Comparison of ENCODE assay signal across 20 cellular contexts in genomic region chr1:170623171-170623570, GRCh38. TPM values are rescaled to one million over a fixed set of nuclear protein-coding genes. Genes with fewer than 3 reads are reported as not detected.
DNase-seq lines count a peak whose midpoint lies in the region; ATAC-seq, FAIRE-seq and TF ChIP-seq lines count a peak whose summit lies in the region.
"Had no signal": no experiment of that assay in that cellular context is flagged by ENCODE, and none has a peak within 500 bp of the region (broad histone marks: within the 10 kb centered on the region; RNA-seq: fewer than 3 reads in every experiment).

No MANE protein-coding gene starts in this region.

- FAIRE-seq in HTR-8/SVneo (lab: Jason Lieb, UNC): no peak

- H3K27me3 ChIP-seq in dorsolateral prefrontal cortex: no peaks in the 10 kb centered on the region
- H3K27me3 ChIP-seq in heart right ventricle: no peaks in the 10 kb centered on the region
- H3K27me3 ChIP-seq: gastroesophageal sphincter had no signal

- peak; percentile 63 for DNase-seq in AG09319 (ENCODE audit: extremely low read depth, low read depth)
- peak; percentile 65 for DNase-seq in HS-27A (ENCODE audit: low read depth)
- peak; percentile 43 for DNase-seq in astrocyte of the cerebellum (ENCODE audit: low read depth)
- peak; percentile 90 for DNase-seq in iris pigment epithelial cell (ENCODE audit: low read depth)
- no peak for DNase-seq in dorsolateral prefrontal cortex
- no peak for DNase-seq in HTR-8/SVneo (ENCODE audit: insufficient read length, low spot score)
- DNase-seq in heart right ventricle: no peak
- no peak for DNase-seq in left colon
- DNase-seq: activated CD4-positive, alpha-beta T cell treated with anti-CD3 and anti-CD28 coated beads, Interleukin-2, amount 50 U/mL, for 48 hours; activated effector memory CD4-positive, alpha-beta T cell treated with anti-CD3 and anti-CD28 coated beads, Interleukin-2, amount 50 U/mL, for 16 hours; CD4-positive, CD25-positive, alpha-beta regulatory T cell; cerebellar nuclear complex; left ventricle myocardium superior; NCI-H146; NK-92 treated with Interleukin-12 subunit alpha and Interleukin-12 subunit beta, amount 100 ng/mL, for 24 hours; occipital lobe; stimulated activated CD8-positive, alpha-beta memory T cell treated with anti-CD3 and anti-CD28 coated beads, Interleukin-4, amount 100 ng/mL, for 48 hours had no signal

- ATAC-seq in heart right ventricle (no peak), left colon (no peak)
- ATAC-seq: gastroesophageal sphincter, left ventricle myocardium superior had no signal

- TF ChIP-seq CTCF in AG09319 (IDR thresholded peaks at IDR 0.05; ENCODE audit: low read depth, low read length): no peak
- no peak for TF ChIP-seq CTCF in astrocyte of the cerebellum (IDR thresholded peaks at IDR 0.05; ENCODE audit: low read depth, low read length, missing control alignments)
- no peak for TF ChIP-seq CTCF in dorsolateral prefrontal cortex (IDR thresholded peaks at IDR 0.05 in 54 of 56, conservative IDR thresholded peaks at IDR 0.05 in 2 of 56; ENCODE audit: low read depth in 1 of 56, partially characterized antibody in 56 of 56)
- TF ChIP-seq CTCF in heart right ventricle (IDR thresholded peaks at IDR 0.05): no peak

- in situ Hi-C loops in astrocyte of the cerebellum (cut with HindIII; ENCODE audit: low sequenced_read_pairs): no loop called here

- intact Hi-C loops in dorsolateral prefrontal cortex (cut with DNase I) (no loop called here), heart right ventricle (cut with DNase I) (no loop called here), left colon (cut with DNase I, micrococcal nuclease) (no loop called here)

- 77 to 81% methylated on average over 2 of the region's 2 CpGs for WGBS in heart right ventricle, 2 donors

- no peaks in the 10 kb centered on the region for H3K36me3 ChIP-seq in heart right ventricle
- H3K36me3 ChIP-seq: gastroesophageal sphincter had no signal

- H3K4me3 ChIP-seq in astrocyte of the cerebellum (ENCODE audit: low read depth, low read length) (no peak overlapping the region), dorsolateral prefrontal cortex (no peak overlapping the region), heart right ventricle (no peak overlapping the region)
- H3K4me3 ChIP-seq: gastroesophageal sphincter had no signal

- H3K4me1 ChIP-seq in heart right ventricle: peaks cover 0 to 23% (median 13%) of the 10 kb centered on the region in 9 donors
- H3K4me1 ChIP-seq: gastroesophageal sphincter had no signal

- no peak overlapping the region for H3K27ac ChIP-seq in dorsolateral prefrontal cortex
- H3K27ac ChIP-seq in heart right ventricle: no peak overlapping the region
- H3K27ac ChIP-seq: gastroesophageal sphincter had no signal

- H3K9me3 ChIP-seq in heart right ventricle: no peaks in the 10 kb centered on the region
- H3K9me3 ChIP-seq: gastroesophageal sphincter had no signal

RNA-seq across cellular contexts. Expression of gene PRRX1, which starts 40.8 kb away (rescaled TPM):
- total RNA-seq in dorsolateral prefrontal cortex (10 to 100 TPM; 10.7 to 40.0 (median 20.3) TPM), heart right ventricle (100 to 1,000 TPM in 6 of 10 donors, 10 to 100 TPM in 4; 29.7 to 113 (median 104) TPM), left colon (1 to 10 TPM; 1.5 to 3.0 TPM)
- polyA plus RNA-seq in heart right ventricle: 10 to 100 TPM; 23.0 to 25.6 TPM
- total RNA-seq: CD4-positive, CD25-positive, alpha-beta regulatory T cell; T-helper 1 cell treated with Interleukin-12 subunit alpha and Interleukin-12 subunit beta and Interleukin-4 antibody, amounts not matched to agents 30 ng/mL and 1 ng/mL, for 36 hours had no signal
- polyA plus RNA-seq: IgD-negative memory B cell had no signal

Comparison
In these comparisons a context has a peak if more than half of its experiments do, and no peak if none do; other contexts are left out.
1. DNase-seq: peak in AG09319 (single experiment), HS-27A (single experiment), astrocyte of the cerebellum (single experiment) and iris pigment epithelial cell (single experiment); none in dorsolateral prefrontal cortex (0 of 10), HTR-8/SVneo (single experiment), heart right ventricle (0 of 2) and left colon (0 of 2).